10 cellular contexts compared by ENCODE assay signal in genomic region chr15:70375006-70375409, GRCh38.
A peak's percentile ranks its signal among the peaks of the same experiment; 100 is the strongest.
DNase-seq lines count a peak whose midpoint lies in the region; ATAC-seq and TF ChIP-seq lines count a peak whose summit lies in the region.
"Had no signal": no experiment of that assay in that cellular context is flagged by ENCODE, and none has a peak within 500 bp of the region (broad histone marks: within the 10 kb centered on the region; RNA-seq: fewer than 3 reads in every experiment).

No MANE protein-coding gene starts in this region.

- peaks cover 0 to 2% (median 0%) of the 10 kb centered on the region in 8 donors for H3K9me3 Mint-ChIP-seq in CD4-positive, alpha-beta memory T cell

- peaks cover 36% of the 10 kb centered on the region for H3K4me1 ChIP-seq in adipocyte (ENCODE audit: control insufficient read depth, insufficient read depth, low read length)
- no peaks in the 10 kb centered on the region for H3K4me1 ChIP-seq in CD4-positive, alpha-beta memory T cell (ENCODE audit: insufficient read depth, low read length)

- H3K4me1 Mint-ChIP-seq in CD4-positive, alpha-beta memory T cell, result no peaks in the 10 kb centered on the region

- DNase-seq in AG10803 (ENCODE audit: low read depth) (peak; percentile 22), LoVo (ENCODE audit: low spot score) (peak; percentile 19), adipocyte (ENCODE audit: low read depth) (peak; percentile 25), kidney tubule cell (ENCODE audit: low spot score) (peak; percentile 69)
- DNase-seq in CD4-positive, alpha-beta memory T cell, result no peak
- DNase-seq in activated effector memory CD4-positive, alpha-beta T cell treated with anti-CD3 and anti-CD28 coated beads, Interleukin-2, amount 50 U/mL, for 16 hours, result no peak
- DNase-seq in activated naive CD4-positive, alpha-beta T cell treated with Interleukin-2 at 50 U/mL for 16 hours, result no peak
- DNase-seq: erythroblast, Karpas-422 had no signal

- no peak overlapping the region for H3K27ac Mint-ChIP-seq in CD4-positive, alpha-beta memory T cell

- intact Hi-C loops in CD4-positive, alpha-beta memory T cell (cut with micrococcal nuclease), result no loop called here

- no peaks in the 10 kb centered on the region for H3K36me3 ChIP-seq in adipocyte (ENCODE audit: control insufficient read depth, insufficient read depth, low read length, severe bottlenecking)
- H3K36me3 ChIP-seq in CD4-positive, alpha-beta memory T cell (ENCODE audit: insufficient read depth, low read length), result no peaks in the 10 kb centered on the region

- no peak overlapping the region for H3K27ac ChIP-seq in CD4-positive, alpha-beta memory T cell (ENCODE audit: low read depth, low read length)

- H3K27me3 Mint-ChIP-seq in CD4-positive, alpha-beta memory T cell, result peaks cover 0 to 14% of the 10 kb centered on the region in 2 donors

- no peak overlapping the region for H3K4me3 Mint-ChIP-seq in CD4-positive, alpha-beta memory T cell

- no peak overlapping the region for H3K9ac ChIP-seq in adipocyte (ENCODE audit: low read length)

- no peaks in the 10 kb centered on the region for H3K36me3 Mint-ChIP-seq in CD4-positive, alpha-beta memory T cell

- no peak overlapping the region for H3K4me3 ChIP-seq in AG10803 (ENCODE audit: low read length)
- H3K4me3 ChIP-seq in adipocyte (ENCODE audit: low read length), result no peak overlapping the region
- no peak overlapping the region for H3K4me3 ChIP-seq in CD4-positive, alpha-beta memory T cell (ENCODE audit: low read length in 2 of 2)

- H3K27me3 ChIP-seq in adipocyte (replicated peaks; ENCODE audit: control insufficient read depth, insufficient read depth, low read length), result peaks cover 20% of the 10 kb centered on the region
- no peaks in the 10 kb centered on the region for H3K27me3 ChIP-seq in CD4-positive, alpha-beta memory T cell (ENCODE audit: insufficient read depth, low read length)

- no peak for ATAC-seq in GM21528 (IDR thresholded peaks at IDR 0.05; ENCODE audit: low FRiP score, unreplicated experiment)

- POLR2A ChIA-PET in CD4-positive, alpha-beta memory T cell (lab: Charles Lee; ENCODE audit: partially characterized antibody), result no interaction called here

- H3K9me3 ChIP-seq in adipocyte (ENCODE audit: control insufficient read depth, low read length), result peaks cover 5% of the 10 kb centered on the region
- no peaks in the 10 kb centered on the region for H3K9me3 ChIP-seq in CD4-positive, alpha-beta memory T cell (ENCODE audit: control insufficient read depth in 1 of 2, low read length in 2 of 2)

- CTCF ChIA-PET in CD4-positive, alpha-beta memory T cell (lab: Charles Lee; ENCODE audit: partially characterized antibody), result no interaction called here

- no peak for TF ChIP-seq CTCF in AG10803 (conservative IDR thresholded peaks at IDR 0.05; ENCODE audit: low read length)

Comparison
In these comparisons a context has a peak if more than half of its experiments do, and no peak if none do; other contexts are left out.
1. DNase-seq: peak in AG10803 (single experiment), LoVo (single experiment), adipocyte (single experiment) and kidney tubule cell (single experiment); none in CD4-positive, alpha-beta memory T cell (0 of 5), activated effector memory CD4-positive, alpha-beta T cell treated with anti-CD3 and anti-CD28 coated beads, Interleukin-2, amount 50 U/mL, for 16 hours (single experiment) and activated naive CD4-positive, alpha-beta T cell treated with Interleukin-2 at 50 U/mL for 16 hours (single experiment).